27 cellular contexts compared by ENCODE assay signal in genomic region chr5:127963233-127963632, GRCh38.
"Had no signal": no experiment of that assay in that cellular context is flagged by ENCODE, and none has a peak within 500 bp of the region (broad histone marks: within the 10 kb centered on the region; RNA-seq: fewer than 3 reads in every experiment).

No MANE protein-coding gene starts in this region.

- FAIRE-seq: urothelium cell line had no signal

- H3K4me1 ChIP-seq: testis had no signal

- DNase-seq: stimulated activated CD4-positive, alpha-beta T cell treated with anti-CD3 and anti-CD28 coated beads, Interleukin-2, amount 100 ng/mL, for 48 hours; stimulated activated CD4-positive, alpha-beta T cell treated with anti-CD3 and anti-CD28 coated beads, Interleukin-4, amount 100 ng/mL, for 1 hour; stimulated activated CD4-positive, alpha-beta T cell treated with anti-CD3 and anti-CD28 coated beads, Interleukin-4, amount 100 ng/mL, for 24 hours; stimulated activated CD4-positive, alpha-beta T cell treated with anti-CD3 and anti-CD28 coated beads, Interleukin-4, amount 100 ng/mL, for 4 hours; stimulated activated CD8-positive, alpha-beta memory T cell treated with anti-CD3 and anti-CD28 coated beads, Interleukin-4, amount 100 ng/mL, for 48 hours; stimulated activated naive B cell treated with anti-CD40 and anti-IgM and Interleukin-4, amounts not matched to agents 10 μg/mL and 1 μg/mL and 100 μg/mL, for 72 hours; stimulated activated naive CD4-positive, alpha-beta T cell; stimulated activated naive CD4-positive, alpha-beta T cell treated with Interleukin-2 at 50 U/mL for 16 hours; stimulated activated naive CD8-positive, alpha-beta T cell treated with anti-CD3 and anti-CD28 coated beads, Interleukin-15, amount 100 ng/mL, for 72 hours; stimulated activated naive CD8-positive, alpha-beta T cell treated with anti-CD3 and anti-CD28 coated beads, Interleukin-15, Interleukin-2, amounts not matched to agents 100 U/mL and 50 U/mL, for 24 hours; stomach; substantia nigra; testis; thyroid gland; tibial artery; transverse colon; trophoblast cell; upper lobe of left lung; upper lobe of right lung; uterus had no signal

- H3K9me3 ChIP-seq: stomach, suprapubic skin, testis, thoracic aorta, thyroid gland, tibial artery, tibial nerve, transverse colon, upper lobe of left lung, upper lobe of right lung, uterus, vagina had no signal

- H3K27me3 ChIP-seq: stomach, suprapubic skin, testis, thyroid gland, tibial artery, tibial nerve, transverse colon, upper lobe of left lung, upper lobe of right lung, uterus, vagina had no signal

- H3K27ac ChIP-seq: stomach, suprapubic skin, testis, thoracic aorta, thyroid gland, tibial artery, tibial nerve, upper lobe of right lung, uterus, vagina had no signal

- ATAC-seq: stimulated activated effector memory CD8-positive, alpha-beta T cell treated with anti-CD3 and anti-CD28 coated beads, Interleukin-12 subunit alpha, Interleukin-12 subunit beta, amount 100 ng/mL, for 72 hours; stimulated activated memory B cell treated with anti-CD40 and anti-IgM and Interleukin-4, amounts not matched to agents 10 μg/mL and 1 μg/mL and 100 μg/mL, for 72 hours; stimulated activated naive B cell treated with anti-CD40 and anti-IgM and Interleukin-4, amounts not matched to agents 10 μg/mL and 1 μg/mL and 100 μg/mL, for 72 hours; stimulated activated naive CD8-positive, alpha-beta T cell treated with anti-CD3 and anti-CD28 coated beads, Interleukin-15, amount 100 ng/mL, for 72 hours; stimulated activated naive CD8-positive, alpha-beta T cell treated with anti-CD3 and anti-CD28 coated beads, Interleukin-15, Interleukin-2, amounts not matched to agents 100 U/mL and 50 U/mL, for 24 hours; upper lobe of right lung had no signal

- H3K4me3 ChIP-seq: stomach, suprapubic skin, testis, thoracic aorta, thyroid gland, tibial artery, tibial nerve, transverse colon, upper lobe of left lung, upper lobe of right lung, uterus, vagina had no signal

- H3K36me3 ChIP-seq: suprapubic skin, thoracic aorta, thyroid gland, transverse colon, upper lobe of left lung, upper lobe of right lung, uterus, vagina had no signal
